In genomic region chr4:141058739-141059507, GRCh38 we compare ENCODE assay signal across 18 cellular contexts.
DNase-seq lines count a peak whose midpoint lies in the region; ATAC-seq, FAIRE-seq and TF ChIP-seq lines count a peak whose summit lies in the region.
"Had no signal": no experiment of that assay in that cellular context is flagged by ENCODE, and none has a peak within 500 bp of the region (broad histone marks: within the 10 kb centered on the region; RNA-seq: fewer than 3 reads in every experiment).

No MANE protein-coding gene starts in this region.

- peak overlapping the region; percentile 83 for H3K27ac Mint-ChIP-seq in osteocyte (ENCODE audit: unreplicated experiment)
- H3K27ac Mint-ChIP-seq: nephron progenitor cell; T-helper 1 cell treated with Interleukin-12 subunit alpha and Interleukin-12 subunit beta and Interleukin-4 antibody, amounts not matched to agents 30 μg/mL and 1 μg/mL, for 36 hours had no signal

- no peak for ATAC-seq in GM21390 (IDR thresholded peaks at IDR 0.05; ENCODE audit: unreplicated experiment)

- peaks cover 11% of the 10 kb centered on the region for H3K4me1 Mint-ChIP-seq in osteocyte (ENCODE audit: unreplicated experiment)
- H3K4me1 Mint-ChIP-seq: nephron progenitor cell had no signal

- H3K9me3 Mint-ChIP-seq in osteocyte (ENCODE audit: unreplicated experiment): no peaks in the 10 kb centered on the region
- H3K9me3 Mint-ChIP-seq: nephron progenitor cell; T-helper 1 cell treated with Interleukin-12 subunit alpha and Interleukin-12 subunit beta and Interleukin-4 antibody, amounts not matched to agents 30 μg/mL and 1 μg/mL, for 36 hours had no signal

- FAIRE-seq in H54 (lab: Jason Lieb, UNC) (no peak), GM12891 (lab: Jason Lieb, UNC) (no peak)

- H3K36me3 Mint-ChIP-seq in osteocyte (ENCODE audit: unreplicated experiment): no peaks in the 10 kb centered on the region

- no peak overlapping the region for H3K4me3 ChIP-seq in choroid plexus epithelial cell (ENCODE audit: low read depth, low read length)
- H3K4me3 ChIP-seq: esophagus muscularis mucosa, lung had no signal

- no peaks in the 10 kb centered on the region for H3K27me3 Mint-ChIP-seq in osteocyte (ENCODE audit: unreplicated experiment)

- no peak overlapping the region for H3K4me3 Mint-ChIP-seq in osteocyte (ENCODE audit: unreplicated experiment)
- H3K4me3 Mint-ChIP-seq: nephron progenitor cell; T-helper 1 cell treated with Interleukin-12 subunit alpha and Interleukin-12 subunit beta and Interleukin-4 antibody, amounts not matched to agents 30 μg/mL and 1 μg/mL, for 36 hours had no signal

- TF ChIP-seq POLR2A in H54 (IDR thresholded peaks at IDR 0.05; ENCODE audit: low read depth, low read length) (no peak), GM12891 (IDR thresholded peaks at IDR 0.05; ENCODE audit: low read depth, low read length) (no peak)

- TF ChIP-seq CTCF in choroid plexus epithelial cell (conservative IDR thresholded peaks at IDR 0.05; ENCODE audit: low read depth, low read length) (no peak), osteocyte (IDR thresholded peaks at IDR 0.05) (no peak)

- DNase-seq in EH (ENCODE audit: low read depth): peak; percentile 94
- DNase-seq in M059J (ENCODE audit: low read depth): peak; percentile 31
- DNase-seq in choroid plexus epithelial cell (ENCODE audit: low read depth): peak; percentile 76
- no peak for DNase-seq in osteocyte (ENCODE audit: extremely low spot score, unreplicated experiment)
- DNase-seq in H54 (ENCODE audit: insufficient read length, low spot score): no peak
- no peak for DNase-seq in GM12891 (ENCODE audit: insufficient read length, low spot score)
- DNase-seq: aorta; DMS79 treated with DMSO at 0.1 percent for 48 hours; H7; MM.1S; NCI-H2081 treated with DMSO at 0.1 percent for 48 hours; nephron progenitor cell; NK-92 treated with Interleukin-12 subunit alpha and Interleukin-12 subunit beta, amount 100 ng/mL, for 24 hours; stimulated activated CD4-positive, alpha-beta T cell treated with anti-CD3 and anti-CD28 coated beads, Interleukin-1b, Interleukin-23, amount 100 ng/mL, for 48 hours had no signal

TF ChIP-seq in GM12891, 5 proteins besides CTCF, POLR2A, EP300 and RAD21:
- TF ChIP-seq POU2F2 (IDR thresholded peaks at IDR 0.05; ENCODE audit: low read depth, low read length) (no peak), SPI1 (IDR thresholded peaks at IDR 0.05; ENCODE audit: low read depth, low read length) (no peak), POLR2AphosphoS5 (IDR thresholded peaks at IDR 0.05; ENCODE audit: low read depth, low read length) (no peak), TAF1 (IDR thresholded peaks at IDR 0.05; ENCODE audit: low read depth, low read length) (no peak), PAX5 (IDR thresholded peaks at IDR 0.05; ENCODE audit: insufficient read depth, low read length, severe bottlenecking) (no peak)
TF ChIP-seq in GM12891: peak in this region for 0.

Comparison
In these comparisons a context has a peak if more than half of its experiments do, and no peak if none do; other contexts are left out.
1. DNase-seq: peak in EH (single experiment), M059J (single experiment) and choroid plexus epithelial cell (single experiment); none in osteocyte (single experiment), H54 (single experiment) and GM12891 (single experiment).